17 cellular contexts compared by ENCODE assay signal in genomic region chr2:235803028-235803427, GRCh38.
DNase-seq lines count a peak whose midpoint lies in the region; ATAC-seq, FAIRE-seq and TF ChIP-seq lines count a peak whose summit lies in the region.
"Had no signal": no experiment of that assay in that cellular context is flagged by ENCODE, and none has a peak within 500 bp of the region (broad histone marks: within the 10 kb centered on the region; RNA-seq: fewer than 3 reads in every experiment).

No MANE protein-coding gene starts in this region.

- H3K4me1 ChIP-seq in liver (ENCODE audit: control insufficient read depth in 4 of 4, insufficient read depth in 4 of 4, low read length in 3 of 4) (no peaks in the 10 kb centered on the region), mucosa of descending colon (ENCODE audit: low read depth) (no peaks in the 10 kb centered on the region)

- H3K36me3 Mint-ChIP-seq in WTC11 = peaks cover 17% of the 10 kb centered on the region
- peaks cover 49% of the 10 kb centered on the region for H3K36me3 Mint-ChIP-seq in MCF 10A (ENCODE audit: insufficient read depth, unreplicated experiment)
- H3K36me3 Mint-ChIP-seq: stimulated activated naive B cell treated with anti-CD40 and anti-IgM and Interleukin-4, amounts not matched to agents 10 μg/mL and 1 μg/mL and 100 μg/mL, for 72 hours had no signal

- peak; percentile 7 for TF ChIP-seq CTCF in D721Med (IDR thresholded peaks at IDR 0.05; ENCODE audit: insufficient read depth, missing control alignments)
- no peak for TF ChIP-seq CTCF in NB4 (IDR thresholded peaks at IDR 0.05; ENCODE audit: low read depth, low read length)
- TF ChIP-seq CTCF in choroid plexus epithelial cell (conservative IDR thresholded peaks at IDR 0.05; ENCODE audit: low read depth, low read length) = peak; percentile 63
- peak; percentile 10 for TF ChIP-seq CTCF in liver (IDR thresholded peaks at IDR 0.05; ENCODE audit: low read depth, low read length, missing input control)
- TF ChIP-seq CTCF in WTC11 (IDR thresholded peaks at IDR 0.05) = no peak
- TF ChIP-seq CTCF in MCF 10A (IDR thresholded peaks at IDR 0.05; ENCODE audit: unreplicated experiment) = no peak
- TF ChIP-seq CTCF in mucosa of descending colon (IDR thresholded peaks at IDR 0.05) = no peak

- intact Hi-C loops in MCF 10A (cut with micrococcal nuclease) = no loop called here
- intact Hi-C loops in mucosa of descending colon (cut with DNase I, micrococcal nuclease) = no loop called here

- TF ChIP-seq POLR2A in NB4 (IDR thresholded peaks at IDR 0.05; ENCODE audit: extremely low read depth, insufficient read length) = no peak

- H3K27ac Mint-ChIP-seq in WTC11 (no peak overlapping the region), MCF 10A (ENCODE audit: low read depth, unreplicated experiment) (no peak overlapping the region)
- H3K27ac Mint-ChIP-seq: activated T-helper 17 cell treated with anti-CD3 and anti-CD28 coated beads, Interleukin-2, amount 50 U/mL, for 72 hours; stimulated activated naive B cell treated with anti-CD40 and anti-IgM and Interleukin-4, amounts not matched to agents 10 μg/mL and 1 μg/mL and 100 μg/mL, for 72 hours had no signal

- H3K27me3 Mint-ChIP-seq in WTC11 (ENCODE audit: low read depth) (no peaks in the 10 kb centered on the region), MCF 10A (ENCODE audit: insufficient read depth, unreplicated experiment) (no peaks in the 10 kb centered on the region)
- H3K27me3 Mint-ChIP-seq: activated T-helper 17 cell treated with anti-CD3 and anti-CD28 coated beads, Interleukin-2, amount 50 U/mL, for 72 hours had no signal

- CTCF ChIA-PET in WTC11 (lab: Charles Lee) = no interaction called here
- CTCF ChIA-PET in MCF 10A (lab: Yijun Ruan, JAX) = no interaction called here

- H3K27ac ChIP-seq in liver (ENCODE audit: low read depth in 1 of 2, low read length in 2 of 2) = no peak overlapping the region
- H3K27ac ChIP-seq: C4-2B, dorsolateral prefrontal cortex had no signal

- POLR2A ChIA-PET in WTC11 (lab: Charles Lee) (no interaction called here), MCF 10A (lab: Yijun Ruan, JAX) (no interaction called here)

- BruUV-seq in MCF 10A (replicated peaks; lab: Mats Ljungman, UMichigan) = no TSS peak

- H3K36me3 ChIP-seq in liver (ENCODE audit: control insufficient read depth in 4 of 4, insufficient read depth in 3 of 4, low read depth in 1 of 4, low read length in 3 of 4) (peaks cover 0 to 24% (median 13%) of the 10 kb centered on the region in 4 donors), mucosa of descending colon (ENCODE audit: low read depth) (no peaks in the 10 kb centered on the region)

- H3K27me3 ChIP-seq in liver (ENCODE audit: control insufficient read depth in 4 of 4, insufficient read depth in 4 of 4, low read length in 3 of 4) = no peaks in the 10 kb centered on the region
- H3K27me3 ChIP-seq: dorsolateral prefrontal cortex had no signal

- no peaks in the 10 kb centered on the region for H3K9me3 ChIP-seq in liver (ENCODE audit: control insufficient read depth in 4 of 4, low read length in 3 of 4)
- H3K9me3 ChIP-seq in mucosa of descending colon = no peaks in the 10 kb centered on the region

- H3K4me3 ChIP-seq in NB4 (ENCODE audit: low read depth, low read length) (no peak overlapping the region), choroid plexus epithelial cell (ENCODE audit: low read depth, low read length) (no peak overlapping the region), liver (ENCODE audit: low read depth in 1 of 3, low read length in 3 of 3) (no peak overlapping the region), mucosa of descending colon (no peak overlapping the region)
- H3K4me3 ChIP-seq: dorsolateral prefrontal cortex had no signal

- H3K4me1 Mint-ChIP-seq in WTC11 (peaks cover 26% of the 10 kb centered on the region), MCF 10A (ENCODE audit: insufficient read depth, unreplicated experiment) (no peaks in the 10 kb centered on the region)
- H3K4me1 Mint-ChIP-seq: activated T-helper 17 cell treated with anti-CD3 and anti-CD28 coated beads, Interleukin-2, amount 50 U/mL, for 72 hours; stimulated activated naive B cell treated with anti-CD40 and anti-IgM and Interleukin-4, amounts not matched to agents 10 μg/mL and 1 μg/mL and 100 μg/mL, for 72 hours had no signal

- peak; percentile 54 to 66 for TF ChIP-seq RAD21 in liver (IDR thresholded peaks at IDR 0.05)

- 94% methylated on average over 1 of the region's 1 CpG for WGBS in liver

- H3K9me3 Mint-ChIP-seq in WTC11 = no peaks in the 10 kb centered on the region
- H3K9me3 Mint-ChIP-seq in MCF 10A (ENCODE audit: unreplicated experiment) = no peaks in the 10 kb centered on the region
- H3K9me3 Mint-ChIP-seq: activated T-helper 17 cell treated with anti-CD3 and anti-CD28 coated beads, Interleukin-2, amount 50 U/mL, for 72 hours; stimulated activated naive B cell treated with anti-CD40 and anti-IgM and Interleukin-4, amounts not matched to agents 10 μg/mL and 1 μg/mL and 100 μg/mL, for 72 hours had no signal

- peak; percentile 41 for FAIRE-seq in D721Med (lab: Jason Lieb, UNC)

- H3K4me3 Mint-ChIP-seq in WTC11 (no peak overlapping the region), MCF 10A (ENCODE audit: unreplicated experiment) (no peak overlapping the region)
- H3K4me3 Mint-ChIP-seq: activated T-helper 17 cell treated with anti-CD3 and anti-CD28 coated beads, Interleukin-2, amount 50 U/mL, for 72 hours; stimulated activated naive B cell treated with anti-CD40 and anti-IgM and Interleukin-4, amounts not matched to agents 10 μg/mL and 1 μg/mL and 100 μg/mL, for 72 hours had no signal

- no peak for DNase-seq in D721Med (ENCODE audit: insufficient read length, low spot score)
- DNase-seq in NB4 (ENCODE audit: low read depth) = peak; percentile 25
- peak; percentile 51 for DNase-seq in choroid plexus epithelial cell (ENCODE audit: low read depth)
- no peak for DNase-seq in WTC11 (ENCODE audit: low spot score)
- no peak for DNase-seq in MCF 10A (ENCODE audit: unreplicated experiment)
- DNase-seq in mucosa of descending colon = no peak
- DNase-seq: activated CD8-positive, alpha-beta memory T cell treated with anti-CD3 and anti-CD28 coated beads for 24 hours; amniotic stem cell; DMS53; dorsolateral prefrontal cortex; NCI-H1105 treated with DMSO at 0.1 percent for 48 hours; NCI-H345; stimulated activated naive B cell treated with anti-CD40 and anti-IgM and Interleukin-4, amounts not matched to agents 10 μg/mL and 1 μg/mL and 100 μg/mL, for 72 hours had no signal

- no peak for ATAC-seq in WTC11
- ATAC-seq in mucosa of descending colon = no peak
- no peak for ATAC-seq in GM19324 (IDR thresholded peaks at IDR 0.05; ENCODE audit: low FRiP score, unreplicated experiment)
- ATAC-seq: activated T-helper 17 cell treated with anti-CD3 and anti-CD28 coated beads, Interleukin-2, amount 50 U/mL, for 72 hours; stimulated activated naive B cell treated with anti-CD40 and anti-IgM and Interleukin-4, amounts not matched to agents 10 μg/mL and 1 μg/mL and 100 μg/mL, for 72 hours had no signal

- no peak overlapping the region for H3K9ac ChIP-seq in liver (ENCODE audit: low read depth in 1 of 2, low read length in 2 of 2)

TF ChIP-seq in liver, 16 proteins besides CTCF, POLR2A, EP300 and RAD21:
- TF ChIP-seq MAX (IDR thresholded peaks at IDR 0.05) = no peak
- TF ChIP-seq TAF1 (conservative IDR thresholded peaks at IDR 0.05) = no peak

TF ChIP-seq in WTC11, 78 proteins besides CTCF, POLR2A, EP300 and RAD21 (continues in another document):
- TF ChIP-seq PRDM15 (CRISPR knock-in tag; IDR thresholded peaks at IDR 0.05) (no peak), ZNF232 (CRISPR knock-in tag; IDR thresholded peaks at IDR 0.05) (no peak), AR (CRISPR knock-in tag; IDR thresholded peaks at IDR 0.05) (no peak)

Comparison
In these comparisons a context has a peak if more than half of its experiments do, and no peak if none do; other contexts are left out.
1. DNase-seq: peak in NB4 (single experiment) and choroid plexus epithelial cell (single experiment); none in D721Med (single experiment), WTC11 (single experiment), MCF 10A (single experiment) and mucosa of descending colon (0 of 3).
2. CTCF ChIP-seq: peak in D721Med (single experiment), choroid plexus epithelial cell (single experiment) and liver (single experiment); none in NB4 (single experiment), WTC11 (single experiment), MCF 10A (single experiment) and mucosa of descending colon (single experiment).